ENCODE assay signal across 1 cellular context in the genomic region with DNA sequence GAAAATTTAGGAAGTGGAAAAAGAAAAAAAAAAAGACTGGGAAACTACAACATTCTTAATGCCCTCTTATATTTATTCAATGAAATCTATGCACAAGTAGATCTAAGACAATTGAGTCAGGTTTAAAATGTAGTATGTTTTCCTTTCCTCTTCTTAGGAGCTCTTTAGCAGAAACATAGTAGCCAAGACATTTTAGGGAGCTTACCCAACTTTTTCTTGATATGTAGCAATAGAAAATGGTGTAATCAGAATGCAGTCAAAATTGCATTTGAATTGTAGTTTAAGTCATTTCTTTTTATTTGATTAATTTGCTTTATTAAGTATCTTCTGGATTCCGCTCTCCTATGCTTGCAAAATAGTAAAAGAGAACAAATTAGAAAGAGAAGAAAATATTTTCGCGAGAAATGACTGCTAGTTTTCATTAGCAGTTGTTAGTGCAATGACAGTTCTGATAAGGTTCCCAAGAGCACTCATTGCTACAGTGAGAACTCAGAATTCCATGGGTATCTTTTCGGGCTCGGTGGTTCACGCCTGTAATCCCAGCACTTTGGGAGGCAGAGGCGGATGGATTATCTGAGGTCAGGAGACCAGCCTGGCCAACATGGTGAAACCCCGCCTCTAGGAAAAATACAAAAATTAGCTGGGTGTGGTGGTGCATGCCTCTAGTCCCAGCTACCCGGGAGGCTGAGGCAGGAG.
TF ChIP-seq lines count a peak whose summit lies in the region.

No MANE protein-coding gene starts in this region.

TF ChIP-seq in IMR-90, 13 proteins besides CTCF, POLR2A, EP300 and RAD21:
- TF ChIP-seq CEBPB (IDR thresholded peaks at IDR 0.05; ENCODE audit: low read depth, low read length) (peak; percentile 67), RFX5 (IDR thresholded peaks at IDR 0.05; ENCODE audit: low read depth, low read length) (no peak)
